In genomic region chr14:53536446-53536845, GRCh38 we compare ENCODE assay signal across 1 cellular context.
TF ChIP-seq lines count a peak whose summit lies in the region.

No MANE protein-coding gene starts in this region.

TF ChIP-seq in IMR-90, 13 proteins besides CTCF, POLR2A, EP300 and RAD21 (continued from another document):
- TF ChIP-seq MXI1 (IDR thresholded peaks at IDR 0.05; ENCODE audit: borderline replicate concordance, low read depth, low read length) (no peak), MAFK (IDR thresholded peaks at IDR 0.05; ENCODE audit: low read depth, low read length) (no peak)
TF ChIP-seq in IMR-90: peak in this region for 0.
